7 cellular contexts compared by ENCODE assay signal in the genomic region with DNA sequence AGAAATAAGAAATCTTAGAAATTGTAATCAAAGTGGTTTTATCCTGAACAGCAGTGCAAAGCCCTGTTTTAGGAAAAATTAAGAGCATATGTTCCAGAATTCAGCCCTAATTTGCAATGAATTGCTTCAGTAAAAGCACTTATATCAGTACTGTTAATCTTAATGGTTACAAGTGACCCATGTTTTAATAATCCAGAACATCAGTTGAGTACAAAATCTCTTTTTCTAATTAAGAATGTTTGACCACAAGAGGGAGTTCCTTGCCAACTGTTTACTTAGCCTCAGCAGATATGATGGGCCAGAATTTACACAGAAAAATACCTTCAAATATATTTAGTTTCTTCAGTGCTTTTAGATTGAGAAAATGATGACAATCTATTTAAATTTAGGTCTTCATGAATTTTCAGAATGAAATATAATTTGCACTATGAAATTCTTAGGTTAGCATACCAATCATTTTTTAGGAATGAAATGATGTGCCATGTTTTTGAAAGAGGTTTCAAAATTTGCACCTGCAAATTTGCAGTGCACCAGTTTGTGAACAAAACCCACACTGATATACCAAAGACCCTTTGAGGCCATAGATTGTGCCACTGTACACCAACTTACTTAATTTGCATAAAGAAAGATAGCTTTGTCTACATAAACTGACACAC.
DNase-seq lines count a peak whose midpoint lies in the region; ATAC-seq, FAIRE-seq and TF ChIP-seq lines count a peak whose summit lies in the region.

No MANE protein-coding gene starts in this region.

- POLR2A ChIA-PET in HepG2 (lab: Yijun Ruan, JAX): no interaction called here

- no peak overlapping the region for H3K4me3 Mint-ChIP-seq in activated CD8-positive, alpha-beta memory T cell treated with anti-CD3 and anti-CD28 coated beads, Interleukin-2, amount 10 ng/mL, durations not matched to agents 7 days and 5 days

- no peak overlapping the region for H3K27ac ChIP-seq in HepG2 (ENCODE audit: extremely low read length, insufficient read depth, low read length)

- peak; percentile 26 for TF ChIP-seq CTCF in GM12864 (IDR thresholded peaks at IDR 0.05; ENCODE audit: low read depth, low read length, missing control alignments)
- peak; percentile 54 for TF ChIP-seq CTCF in HepG2 (CRISPR knock-in tag; IDR thresholded peaks at IDR 0.05)

- no peaks in the 10 kb centered on the region for H3K36me3 Mint-ChIP-seq in activated CD8-positive, alpha-beta memory T cell treated with anti-CD3 and anti-CD28 coated beads, Interleukin-2, amount 10 ng/mL, durations not matched to agents 7 days and 5 days

- no peaks in the 10 kb centered on the region for H3K27me3 Mint-ChIP-seq in activated CD8-positive, alpha-beta memory T cell treated with anti-CD3 and anti-CD28 coated beads, Interleukin-2, amount 10 ng/mL, durations not matched to agents 7 days and 5 days

- no TSS peak for BruUV-seq in HepG2 (replicated peaks; lab: Mats Ljungman, UMichigan)

- no peak for ATAC-seq in HepG2
- ATAC-seq in activated CD8-positive, alpha-beta memory T cell treated with anti-CD3 and anti-CD28 coated beads, Interleukin-2, amount 10 ng/mL, durations not matched to agents 7 days and 5 days: no peak

- TF ChIP-seq EP300 in Ishikawa (IDR thresholded peaks at IDR 0.05; ENCODE audit: borderline replicate concordance) (no peak), HepG2 (IDR thresholded peaks at IDR 0.05; ENCODE audit: low read depth in 2 of 2, low read length in 2 of 2) (no peak), HepG2 (CRISPR knock-in tag; IDR thresholded peaks at IDR 0.05; ENCODE audit: borderline replicate concordance) (no peak)

- intact Hi-C loops in HepG2 (cut with micrococcal nuclease; ENCODE audit: unreplicated experiment): loop anchor here (1.0 to 2.0 kb wide), 2 partner anchors 162 to 1605 kb away; no protein-coding TSS in a partner anchor

- DNase-seq in GM12864 (ENCODE audit: low read depth) (no peak), adipocyte (ENCODE audit: low read depth) (peak; percentile 86), HepG2 (ENCODE audit: low spot score) (peak; percentile 11), middle frontal gyrus (ENCODE audit: extremely low spot score, low spot score) (no peak)
- DNase-seq in activated CD8-positive, alpha-beta memory T cell treated with anti-CD3 and anti-CD28 coated beads, Interleukin-2, amount 10 ng/mL, durations not matched to agents 7 days and 5 days: no peak
- no peak for DNase-seq in stimulated activated naive CD4-positive, alpha-beta T cell (lab: John Stamatoyannopoulos, UW)

- H3K4me2 ChIP-seq in HepG2 (ENCODE audit: low read depth, low read length): no peak overlapping the region

- CTCF ChIA-PET in HepG2 (lab: Yijun Ruan, JAX; ENCODE audit: low intra/inter-chr PET ratio, low total read pairs): interaction anchor here (1.1 kb wide), 1 partner anchor 1492 kb away, joined by 4 read pairs; no protein-coding TSS in a partner anchor
- CTCF ChIA-PET in activated CD8-positive, alpha-beta memory T cell treated with anti-CD3 and anti-CD28 coated beads, Interleukin-2, amount 10 ng/mL, durations not matched to agents 7 days and 5 days (lab: Charles Lee): no interaction called here

- H3K4me3 ChIP-seq in GM12864 (ENCODE audit: low read depth, low read length) (no peak overlapping the region), adipocyte (ENCODE audit: low read length) (no peak overlapping the region), HepG2 (replicated peaks in 1 of 3; ENCODE audit: insufficient read depth in 1 of 3, low read depth in 2 of 3, low read length in 3 of 3) (no peak overlapping the region)

- no peak overlapping the region for H2AFZ ChIP-seq in HepG2 (ENCODE audit: low read length)

- H3K9ac ChIP-seq in adipocyte (ENCODE audit: low read length) (peak overlapping the region; percentile 56), HepG2 (ENCODE audit: insufficient read depth, low read depth, low read length) (no peak overlapping the region)

- H3K9me3 Mint-ChIP-seq in activated CD8-positive, alpha-beta memory T cell treated with anti-CD3 and anti-CD28 coated beads, Interleukin-2, amount 10 ng/mL, durations not matched to agents 7 days and 5 days (ENCODE audit: low read depth): no peaks in the 10 kb centered on the region

- H3K9me3 ChIP-seq in adipocyte (ENCODE audit: control insufficient read depth, low read length) (no peaks in the 10 kb centered on the region), HepG2 (ENCODE audit: low read length) (no peaks in the 10 kb centered on the region)

- no peaks in the 10 kb centered on the region for H3K4me1 Mint-ChIP-seq in activated CD8-positive, alpha-beta memory T cell treated with anti-CD3 and anti-CD28 coated beads, Interleukin-2, amount 10 ng/mL, durations not matched to agents 7 days and 5 days

- peaks cover 9% of the 10 kb centered on the region for H3K4me1 ChIP-seq in adipocyte (ENCODE audit: control insufficient read depth, insufficient read depth, low read length)
- no peaks in the 10 kb centered on the region for H3K4me1 ChIP-seq in HepG2 (ENCODE audit: insufficient read depth, low read length)

- H3K27me3 ChIP-seq in adipocyte (replicated peaks; ENCODE audit: control insufficient read depth, insufficient read depth, low read length) (no peaks in the 10 kb centered on the region), HepG2 (ENCODE audit: control insufficient read depth in 1 of 2, insufficient read depth in 2 of 2, low read length in 2 of 2) (no peaks in the 10 kb centered on the region)

- no peaks in the 10 kb centered on the region for H3K79me2 ChIP-seq in HepG2 (ENCODE audit: insufficient read depth, low read length)

- in situ Hi-C loops in HepG2 (cut with HindIII; ENCODE audit: extremely low pct_ligation_motif_present, low pct_unique_long_range_greater_than_20kb): no loop called here

- TF ChIP-seq RAD21 in Ishikawa (IDR thresholded peaks at IDR 0.05; ENCODE audit: low read depth) (peak; percentile 73), HepG2 (CRISPR knock-in tag; IDR thresholded peaks at IDR 0.05) (no peak)

- peak; percentile 21 for FAIRE-seq in HepG2 (lab: Jason Lieb, UNC)

- H3K36me3 ChIP-seq in adipocyte (ENCODE audit: control insufficient read depth, insufficient read depth, low read length, severe bottlenecking): no peaks in the 10 kb centered on the region
- H3K36me3 ChIP-seq in HepG2 (replicated peaks in 1 of 2; ENCODE audit: control insufficient read depth in 1 of 2, insufficient read depth in 2 of 2, low read length in 2 of 2): no peaks in the 10 kb centered on the region

- H3K27ac Mint-ChIP-seq in activated CD8-positive, alpha-beta memory T cell treated with anti-CD3 and anti-CD28 coated beads, Interleukin-2, amount 10 ng/mL, durations not matched to agents 7 days and 5 days: no peak overlapping the region

- TF ChIP-seq POLR2A in HepG2 (IDR thresholded peaks at IDR 0.05; ENCODE audit: insufficient read depth in 1 of 2, low read depth in 2 of 2, low read length in 2 of 2): no peak

- no peaks in the 10 kb centered on the region for H4K20me1 ChIP-seq in HepG2 (ENCODE audit: insufficient read depth, low read length)

TF ChIP-seq in Ishikawa, 13 proteins besides CTCF, POLR2A, EP300 and RAD21 (continues in another document):
- TF ChIP-seq ZBTB7A (IDR thresholded peaks at IDR 0.05; ENCODE audit: low read depth) (no peak), TEAD4 (IDR thresholded peaks at IDR 0.05) (no peak)
- TF ChIP-seq, protein P1, sequence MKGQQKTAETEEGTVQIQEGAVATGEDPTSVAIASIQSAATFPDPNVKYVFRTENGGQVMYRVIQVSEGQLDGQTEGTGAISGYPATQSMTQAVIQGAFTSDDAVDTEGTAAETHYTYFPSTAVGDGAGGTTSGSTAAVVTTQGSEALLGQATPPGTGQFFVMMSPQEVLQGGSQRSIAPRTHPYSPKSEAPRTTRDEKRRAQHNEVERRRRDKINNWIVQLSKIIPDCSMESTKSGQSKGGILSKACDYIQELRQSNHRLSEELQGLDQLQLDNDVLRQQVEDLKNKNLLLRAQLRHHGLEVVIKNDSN (IDR thresholded peaks at IDR 0.05): no peak

TF ChIP-seq in HepG2, 621 proteins besides CTCF, POLR2A, EP300 and RAD21 (continues in another document):
- TF ChIP-seq IKZF4 (CRISPR knock-in tag; IDR thresholded peaks at IDR 0.05; ENCODE audit: borderline replicate concordance, low read depth, not compliant biosample characterization): no peak
- no peak for TF ChIP-seq NFATC3 (CRISPR knock-in tag; IDR thresholded peaks at IDR 0.05)
- no peak for TF ChIP-seq ZNF234 (CRISPR knock-in tag; conservative IDR thresholded peaks at IDR 0.05)

Comparison
In these comparisons a context has a peak if more than half of its experiments do, and no peak if none do; other contexts are left out.
1. DNase-seq: peak in adipocyte (single experiment) and HepG2 (single experiment); none in GM12864 (single experiment), activated CD8-positive, alpha-beta memory T cell treated with anti-CD3 and anti-CD28 coated beads, Interleukin-2, amount 10 ng/mL, durations not matched to agents 7 days and 5 days (single experiment), middle frontal gyrus (single experiment) and stimulated activated naive CD4-positive, alpha-beta T cell (0 of 6).